In the genomic region with DNA sequence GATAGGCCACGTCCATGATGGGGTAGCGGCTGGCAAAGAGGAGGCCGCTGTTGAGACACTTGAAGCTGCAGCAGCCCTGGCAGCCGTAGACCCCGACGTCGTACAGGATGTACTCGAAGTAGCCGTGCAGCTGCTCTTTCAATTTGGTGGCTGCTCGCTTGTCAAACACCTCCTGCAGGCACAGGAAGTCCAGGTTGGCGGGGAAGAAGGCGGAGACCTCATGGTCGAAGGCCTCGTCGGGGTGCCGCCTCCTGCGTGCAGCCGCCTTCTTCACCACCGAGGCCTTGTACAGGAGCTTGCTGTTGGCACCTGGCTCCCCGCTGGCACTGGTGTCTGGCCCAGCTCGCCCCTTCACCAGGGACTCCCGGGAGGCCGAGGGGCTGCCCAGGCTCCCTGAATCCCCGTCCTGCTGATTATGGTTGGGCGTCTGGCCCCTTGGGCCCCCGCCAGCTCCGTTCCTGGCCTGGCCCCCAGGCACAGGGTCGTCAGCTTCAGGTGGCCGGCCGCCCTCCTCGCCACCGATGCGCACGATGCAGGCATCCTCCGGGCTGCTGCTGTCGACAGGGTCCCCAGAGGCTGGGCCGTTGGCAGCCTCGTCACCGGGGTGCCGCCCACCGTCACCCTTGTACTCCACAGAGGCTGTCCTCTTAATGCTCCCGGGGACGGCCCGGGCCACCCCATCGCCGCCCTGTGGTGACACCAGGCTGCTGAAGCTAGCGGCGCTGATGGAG, we compare ENCODE assay signal across 11 cellular contexts.
DNase-seq lines count a peak whose midpoint lies in the region; ATAC-seq, FAIRE-seq and TF ChIP-seq lines count a peak whose summit lies in the region.
"Had no signal": no experiment of that assay in that cellular context is flagged by ENCODE, and none has a peak within 500 bp of the region (broad histone marks: within the 10 kb centered on the region; RNA-seq: fewer than 3 reads in every experiment).

No MANE protein-coding gene starts in this region.

- H3K9me3 Mint-ChIP-seq in stimulated activated memory B cell treated with anti-CD40 and anti-IgM and Interleukin-4, amounts not matched to agents 10 μg/mL and 1 μg/mL and 100 μg/mL, for 72 hours: no peaks in the 10 kb centered on the region

- no peak for TF ChIP-seq CTCF in coronary artery (IDR thresholded peaks at IDR 0.05)

- ATAC-seq in Right ventricle myocardium inferior: no peak
- ATAC-seq in left cardiac atrium: no peak
- peak; percentile 3 for ATAC-seq in stimulated activated memory B cell treated with anti-CD40 and anti-IgM and Interleukin-4, amounts not matched to agents 10 μg/mL and 1 μg/mL and 100 μg/mL, for 72 hours
- ATAC-seq in GM21717 (IDR thresholded peaks at IDR 0.05; ENCODE audit: unreplicated experiment): no peak
- ATAC-seq: left lobe of liver had no signal

- peak overlapping the region; percentile 42 for H3K27ac Mint-ChIP-seq in stimulated activated memory B cell treated with anti-CD40 and anti-IgM and Interleukin-4, amounts not matched to agents 10 μg/mL and 1 μg/mL and 100 μg/mL, for 72 hours

- H3K27ac ChIP-seq in coronary artery: no peak overlapping the region

- H3K27me3 Mint-ChIP-seq in stimulated activated memory B cell treated with anti-CD40 and anti-IgM and Interleukin-4, amounts not matched to agents 10 μg/mL and 1 μg/mL and 100 μg/mL, for 72 hours: no peaks in the 10 kb centered on the region

- H3K36me3 Mint-ChIP-seq in stimulated activated memory B cell treated with anti-CD40 and anti-IgM and Interleukin-4, amounts not matched to agents 10 μg/mL and 1 μg/mL and 100 μg/mL, for 72 hours: no peaks in the 10 kb centered on the region

- peaks cover 55% of the 10 kb centered on the region for H3K4me1 Mint-ChIP-seq in stimulated activated memory B cell treated with anti-CD40 and anti-IgM and Interleukin-4, amounts not matched to agents 10 μg/mL and 1 μg/mL and 100 μg/mL, for 72 hours

- intact Hi-C loops in Right ventricle myocardium inferior (cut with DNase I): no loop called here
- intact Hi-C loops in left cardiac atrium (cut with DNase I): no loop called here

- peak; percentile 53 for DNase-seq in Right ventricle myocardium inferior (ENCODE audit: missing footprints)
- DNase-seq in left cardiac atrium: no peak
- peak; percentile 28 for DNase-seq in SHP77 treated with DMSO at 0.1 percent for 48 hours (lab: John Stamatoyannopoulos, UW)
- peak; percentile 37 for DNase-seq in activated naive CD4-positive, alpha-beta T cell treated with anti-CD3 and anti-CD28 coated beads, Interleukin-2, amount 50 U/mL, for 16 hours
- DNase-seq in coronary artery (ENCODE audit: low spot score): no peak
- no peak for DNase-seq in frontal cortex (ENCODE audit: low spot score in 2 of 2)
- DNase-seq: nucleus accumbens had no signal

- FAIRE-seq in frontal cortex (lab: Jason Lieb, UNC): no peak
- FAIRE-seq: endometrium had no signal

- H3K4me3 Mint-ChIP-seq in stimulated activated memory B cell treated with anti-CD40 and anti-IgM and Interleukin-4, amounts not matched to agents 10 μg/mL and 1 μg/mL and 100 μg/mL, for 72 hours: peak overlapping the region; percentile 32

- no peak overlapping the region for H3K4me3 ChIP-seq in coronary artery

Comparison
In these comparisons a context has a peak if more than half of its experiments do, and no peak if none do; other contexts are left out.
1. DNase-seq: peak in Right ventricle myocardium inferior (single experiment), SHP77 treated with DMSO at 0.1 percent for 48 hours (single experiment) and activated naive CD4-positive, alpha-beta T cell treated with anti-CD3 and anti-CD28 coated beads, Interleukin-2, amount 50 U/mL, for 16 hours (single experiment); none in left cardiac atrium (single experiment), coronary artery (single experiment) and frontal cortex (0 of 2).